Comparison of ENCODE assay signal across 1 cellular context in the genomic region with DNA sequence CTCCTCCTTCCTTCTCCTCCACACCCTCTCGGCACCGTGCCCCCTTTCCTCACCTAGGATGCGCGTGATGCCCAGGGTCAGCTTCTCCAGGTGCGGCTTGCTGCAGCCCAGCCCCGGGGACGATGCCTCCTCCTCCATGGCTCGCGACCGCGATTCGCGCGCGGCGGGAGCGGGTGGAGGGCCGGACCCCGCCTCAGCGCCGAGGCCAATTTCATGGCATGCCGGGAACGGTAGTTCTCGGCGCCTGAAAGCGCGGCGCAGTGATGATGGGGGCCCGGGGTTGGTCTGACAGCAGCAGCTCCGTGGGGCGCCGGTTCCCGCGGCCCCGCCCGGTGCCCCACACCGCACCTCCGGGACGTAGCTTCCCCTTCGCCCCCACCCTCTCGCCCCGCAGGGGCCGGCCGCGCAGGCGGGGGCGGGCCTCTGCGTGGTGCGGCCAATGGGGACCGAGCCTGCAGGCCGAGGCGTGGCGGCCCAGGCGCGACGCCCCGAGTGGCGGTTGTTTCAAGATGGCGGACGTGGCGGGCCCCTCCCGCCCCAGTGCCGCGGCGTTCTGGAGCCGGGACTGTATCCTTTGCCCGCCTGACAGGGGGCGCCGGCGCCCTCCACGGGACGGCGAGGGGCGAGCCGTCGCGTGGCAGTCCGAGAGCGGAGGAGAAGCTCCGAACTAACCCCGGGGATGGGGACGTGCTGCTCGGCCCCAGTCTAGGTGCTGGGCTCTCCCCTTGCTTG.
TF ChIP-seq lines count a peak whose summit lies in the region.

A gene (plus strand): TSS at position 498 of the 732 bp plus-strand sequence. CDS start 12 bp downstream, at position 510.
A gene with protein sequence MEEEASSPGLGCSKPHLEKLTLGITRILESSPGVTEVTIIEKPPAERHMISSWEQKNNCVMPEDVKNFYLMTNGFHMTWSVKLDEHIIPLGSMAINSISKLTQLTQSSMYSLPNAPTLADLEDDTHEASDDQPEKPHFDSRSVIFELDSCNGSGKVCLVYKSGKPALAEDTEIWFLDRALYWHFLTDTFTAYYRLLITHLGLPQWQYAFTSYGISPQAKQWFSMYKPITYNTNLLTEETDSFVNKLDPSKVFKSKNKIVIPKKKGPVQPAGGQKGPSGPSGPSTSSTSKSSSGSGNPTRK (minus strand): TSS at position 373 of the 732 bp plus-strand sequence. CDS start 235 bp downstream, at position 138.

TF ChIP-seq in SK-N-SH, 30 proteins besides CTCF, POLR2A, EP300 and RAD21 (continued from another document):
- TF ChIP-seq, protein P1, sequence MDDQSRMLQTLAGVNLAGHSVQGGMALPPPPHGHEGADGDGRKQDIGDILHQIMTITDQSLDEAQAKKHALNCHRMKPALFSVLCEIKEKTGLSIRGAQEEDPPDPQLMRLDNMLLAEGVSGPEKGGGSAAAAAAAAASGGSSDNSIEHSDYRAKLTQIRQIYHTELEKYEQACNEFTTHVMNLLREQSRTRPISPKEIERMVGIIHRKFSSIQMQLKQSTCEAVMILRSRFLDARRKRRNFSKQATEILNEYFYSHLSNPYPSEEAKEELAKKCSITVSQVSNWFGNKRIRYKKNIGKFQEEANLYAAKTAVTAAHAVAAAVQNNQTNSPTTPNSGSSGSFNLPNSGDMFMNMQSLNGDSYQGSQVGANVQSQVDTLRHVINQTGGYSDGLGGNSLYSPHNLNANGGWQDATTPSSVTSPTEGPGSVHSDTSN (IDR thresholded peaks at IDR 0.05) = no peak
- TF ChIP-seq CHD2 (IDR thresholded peaks at IDR 0.05; ENCODE audit: low read length, partially characterized antibody) (peak; percentile 38), MXI1 (IDR thresholded peaks at IDR 0.05; ENCODE audit: low read depth, low read length) (peak; percentile 48), TCF12 (IDR thresholded peaks at IDR 0.05) (no peak), SIN3A (IDR thresholded peaks at IDR 0.05; ENCODE audit: borderline replicate concordance, low read depth, low read length) (peak; percentile 30; the same call in 1 of the 2 replicates), NFIC (IDR thresholded peaks at IDR 0.05; ENCODE audit: borderline replicate concordance) (no peak)
- TF ChIP-seq, protein P2, sequence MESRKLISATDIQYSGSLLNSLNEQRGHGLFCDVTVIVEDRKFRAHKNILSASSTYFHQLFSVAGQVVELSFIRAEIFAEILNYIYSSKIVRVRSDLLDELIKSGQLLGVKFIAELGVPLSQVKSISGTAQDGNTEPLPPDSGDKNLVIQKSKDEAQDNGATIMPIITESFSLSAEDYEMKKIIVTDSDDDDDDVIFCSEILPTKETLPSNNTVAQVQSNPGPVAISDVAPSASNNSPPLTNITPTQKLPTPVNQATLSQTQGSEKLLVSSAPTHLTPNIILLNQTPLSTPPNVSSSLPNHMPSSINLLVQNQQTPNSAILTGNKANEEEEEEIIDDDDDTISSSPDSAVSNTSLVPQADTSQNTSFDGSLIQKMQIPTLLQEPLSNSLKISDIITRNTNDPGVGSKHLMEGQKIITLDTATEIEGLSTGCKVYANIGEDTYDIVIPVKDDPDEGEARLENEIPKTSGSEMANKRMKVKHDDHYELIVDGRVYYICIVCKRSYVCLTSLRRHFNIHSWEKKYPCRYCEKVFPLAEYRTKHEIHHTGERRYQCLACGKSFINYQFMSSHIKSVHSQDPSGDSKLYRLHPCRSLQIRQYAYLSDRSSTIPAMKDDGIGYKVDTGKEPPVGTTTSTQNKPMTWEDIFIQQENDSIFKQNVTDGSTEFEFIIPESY (IDR thresholded peaks at IDR 0.05; ENCODE audit: borderline replicate concordance, low read depth) = peak; percentile 49; the same call in 1 of the 2 replicates
- TF ChIP-seq, protein P3, sequence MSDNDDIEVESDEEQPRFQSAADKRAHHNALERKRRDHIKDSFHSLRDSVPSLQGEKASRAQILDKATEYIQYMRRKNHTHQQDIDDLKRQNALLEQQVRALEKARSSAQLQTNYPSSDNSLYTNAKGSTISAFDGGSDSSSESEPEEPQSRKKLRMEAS (IDR thresholded peaks at IDR 0.05; ENCODE audit: low read depth) = peak; percentile 73; the same call in 1 of the 2 replicates
TF ChIP-seq in SK-N-SH: peak in this region for 11.
